27 cellular contexts compared by ENCODE assay signal in genomic region chr6:125570546-125570945, GRCh38.
DNase-seq lines count a peak whose midpoint lies in the region; ATAC-seq, FAIRE-seq and TF ChIP-seq lines count a peak whose summit lies in the region.
"Had no signal": no experiment of that assay in that cellular context is flagged by ENCODE, and none has a peak within 500 bp of the region (broad histone marks: within the 10 kb centered on the region; RNA-seq: fewer than 3 reads in every experiment).

No MANE protein-coding gene starts in this region.

- no peaks in the 10 kb centered on the region for H3K36me3 ChIP-seq in HepG2 (replicated peaks in 1 of 2; ENCODE audit: control insufficient read depth in 1 of 2, insufficient read depth in 2 of 2, low read length in 2 of 2)

- CTCF ChIA-PET in HepG2 (lab: Yijun Ruan, JAX; ENCODE audit: low intra/inter-chr PET ratio, low total read pairs): no interaction called here
- CTCF ChIA-PET in RWPE1 (lab: Yijun Ruan, JAX): no interaction called here

- DNase-seq in stimulated activated naive CD8-positive, alpha-beta T cell treated with anti-CD3 and anti-CD28 coated beads, Interleukin-15, amount 100 ng/mL, for 72 hours: no peak
- no peak for DNase-seq in stimulated activated naive CD8-positive, alpha-beta T cell treated with anti-CD3 and anti-CD28 coated beads, Interleukin-15, Interleukin-2, amounts not matched to agents 100 U/mL and 50 U/mL, for 24 hours
- DNase-seq in coronary artery (ENCODE audit: low spot score): no peak
- peak; percentile 69 for DNase-seq in retinal pigment epithelial cell (ENCODE audit: low read depth)
- DNase-seq in HepG2 (ENCODE audit: low spot score): no peak
- DNase-seq in RWPE1 (ENCODE audit: low spot score): no peak
- DNase-seq in NCI-H1417 treated with DMSO at 0.1 percent for 48 hours (lab: John Stamatoyannopoulos, UW): no peak
- DNase-seq: Caco-2; CD8-positive, alpha-beta T cell; EL; GDM1; HCEC 1CT; IMR-90; KG1; NCI-H1092 treated with DMSO at 0.1 percent for 48 hours; NCI-H1436 treated with DMSO at 0.1 percent for 48 hours; NCI-H187 treated with DMSO at 0.1 percent for 48 hours; NCI-H2107; NCI-H510A; NCI-H69; RPMI8226; SHP77 had no signal

- in situ Hi-C loops in HepG2 (cut with HindIII; ENCODE audit: extremely low pct_ligation_motif_present, low pct_unique_long_range_greater_than_20kb): no loop called here

- no peak overlapping the region for H3K4me2 ChIP-seq in HepG2 (ENCODE audit: low read depth, low read length)

- TF ChIP-seq POLR2A in HepG2 (IDR thresholded peaks at IDR 0.05; ENCODE audit: insufficient read depth in 1 of 2, low read depth in 2 of 2, low read length in 2 of 2): no peak

- POLR2A ChIA-PET in HepG2 (lab: Yijun Ruan, JAX) (no interaction called here), RWPE1 (lab: Yijun Ruan, JAX; ENCODE audit: low non-redundant PET) (no interaction called here)

- 0 out of 5 replicates have a peak, but pooled peaks cover 0 to 3% of the 10 kb centered on the region in 2 experiments for H3K27me3 ChIP-seq in HepG2 (ENCODE audit: control insufficient read depth in 1 of 2, insufficient read depth in 2 of 2, low read length in 2 of 2)

- FAIRE-seq in HepG2 (lab: Jason Lieb, UNC): no peak
- FAIRE-seq: GM12878, H1 had no signal

- WGBS in HepG2 (ENCODE audit: low lambda C conversion rate): 0% methylated on average over 2 of the region's 2 CpGs

- intact Hi-C loops in HepG2 (cut with micrococcal nuclease; ENCODE audit: unreplicated experiment): no loop called here

- peak; percentile 23 for ATAC-seq in stimulated activated naive CD8-positive, alpha-beta T cell treated with anti-CD3 and anti-CD28 coated beads, Interleukin-15, amount 100 ng/mL, for 72 hours
- ATAC-seq in stimulated activated naive CD8-positive, alpha-beta T cell treated with anti-CD3 and anti-CD28 coated beads, Interleukin-15, Interleukin-2, amounts not matched to agents 100 U/mL and 50 U/mL, for 24 hours: no peak
- no peak for ATAC-seq in HepG2
- ATAC-seq: CD8-positive, alpha-beta T cell; GM12878 had no signal

- no peaks in the 10 kb centered on the region for H3K79me2 ChIP-seq in HepG2 (ENCODE audit: insufficient read depth, low read length)

- peaks cover 17% of the 10 kb centered on the region for H3K27me3 Mint-ChIP-seq in stimulated activated naive CD8-positive, alpha-beta T cell treated with anti-CD3 and anti-CD28 coated beads, Interleukin-15, amount 100 ng/mL, for 72 hours

- no peak overlapping the region for H3K9ac ChIP-seq in HepG2 (ENCODE audit: insufficient read depth, low read depth, low read length)

- no peaks in the 10 kb centered on the region for H3K9me3 Mint-ChIP-seq in stimulated activated naive CD8-positive, alpha-beta T cell treated with anti-CD3 and anti-CD28 coated beads, Interleukin-15, amount 100 ng/mL, for 72 hours
- H3K9me3 Mint-ChIP-seq: CD8-positive, alpha-beta T cell had no signal

- TF ChIP-seq EP300 in HepG2 (IDR thresholded peaks at IDR 0.05; ENCODE audit: low read depth in 2 of 2, low read length in 2 of 2): no peak
- no peak for TF ChIP-seq EP300 in HepG2 (CRISPR knock-in tag; IDR thresholded peaks at IDR 0.05; ENCODE audit: borderline replicate concordance)

- H3K4me1 ChIP-seq in HepG2 (ENCODE audit: insufficient read depth, low read length): no peaks in the 10 kb centered on the region
- H3K4me1 ChIP-seq: Caco-2 had no signal

- peak overlapping the region; percentile 35 for H3K27ac ChIP-seq in coronary artery
- no peak overlapping the region for H3K27ac ChIP-seq in HepG2 (ENCODE audit: extremely low read length, insufficient read depth, low read length)
- H3K27ac ChIP-seq in RWPE1: no peak overlapping the region
- H3K27ac ChIP-seq: 22Rv1, C4-2B had no signal

- TF ChIP-seq CTCF in coronary artery (IDR thresholded peaks at IDR 0.05) (no peak), retinal pigment epithelial cell (conservative IDR thresholded peaks at IDR 0.05; ENCODE audit: low read depth, low read length) (no peak), HepG2 (CRISPR knock-in tag; IDR thresholded peaks at IDR 0.05) (no peak), RWPE1 (conservative IDR thresholded peaks at IDR 0.05; ENCODE audit: low read depth) (no peak)

- H4K20me1 ChIP-seq in HepG2 (ENCODE audit: insufficient read depth, low read length): no peaks in the 10 kb centered on the region

- H3K9me3 ChIP-seq in HepG2 (ENCODE audit: low read length): no peaks in the 10 kb centered on the region
- H3K9me3 ChIP-seq: Caco-2 had no signal

- no peak overlapping the region for H2AFZ ChIP-seq in HepG2 (ENCODE audit: low read length)

- no peak for TF ChIP-seq RAD21 in HepG2 (CRISPR knock-in tag; IDR thresholded peaks at IDR 0.05)

- BruUV-seq in HepG2 (replicated peaks; lab: Mats Ljungman, UMichigan): no TSS peak

- H3K27ac Mint-ChIP-seq in stimulated activated naive CD8-positive, alpha-beta T cell treated with anti-CD3 and anti-CD28 coated beads, Interleukin-15, amount 100 ng/mL, for 72 hours: no peak overlapping the region
- H3K27ac Mint-ChIP-seq: B cell; CD8-positive, alpha-beta T cell had no signal

- no peak overlapping the region for H3K4me3 Mint-ChIP-seq in stimulated activated naive CD8-positive, alpha-beta T cell treated with anti-CD3 and anti-CD28 coated beads, Interleukin-15, amount 100 ng/mL, for 72 hours
- H3K4me3 Mint-ChIP-seq: B cell; CD8-positive, alpha-beta T cell had no signal

- no peak overlapping the region for H3K4me3 ChIP-seq in coronary artery
- H3K4me3 ChIP-seq in retinal pigment epithelial cell (ENCODE audit: low read length): no peak overlapping the region
- H3K4me3 ChIP-seq in HepG2 (replicated peaks in 1 of 3; ENCODE audit: insufficient read depth in 1 of 3, low read depth in 2 of 3, low read length in 3 of 3): no peak overlapping the region
- H3K4me3 ChIP-seq: GM12878 had no signal

- H3K4me1 Mint-ChIP-seq in stimulated activated naive CD8-positive, alpha-beta T cell treated with anti-CD3 and anti-CD28 coated beads, Interleukin-15, amount 100 ng/mL, for 72 hours: no peaks in the 10 kb centered on the region
- H3K4me1 Mint-ChIP-seq: B cell had no signal

TF ChIP-seq in HepG2, 621 proteins besides CTCF, POLR2A, EP300 and RAD21:
- TF ChIP-seq MTA1 (CRISPR knock-in tag; IDR thresholded peaks at IDR 0.05; ENCODE audit: borderline replicate concordance) (no peak), ZNF12 (CRISPR knock-in tag; IDR thresholded peaks at IDR 0.05) (no peak), HNRNPK (IDR thresholded peaks at IDR 0.05; ENCODE audit: low read depth, low read length, poor library complexity, severe bottlenecking) (no peak), ZNF232 (CRISPR knock-in tag; IDR thresholded peaks at IDR 0.05; ENCODE audit: borderline replicate concordance) (no peak), ASH2L (IDR thresholded peaks at IDR 0.05; ENCODE audit: insufficient read length, low read depth, low read length) (no peak), RNF219 (CRISPR knock-in tag; IDR thresholded peaks at IDR 0.05) (no peak), SMARCE1 (IDR thresholded peaks at IDR 0.05; ENCODE audit: borderline replicate concordance) (no peak), ZNF549 (CRISPR knock-in tag; IDR thresholded peaks at IDR 0.05) (no peak), NFIB (CRISPR knock-in tag; IDR thresholded peaks at IDR 0.05; ENCODE audit: borderline replicate concordance) (no peak), ZNF615 (CRISPR knock-in tag; IDR thresholded peaks at IDR 0.05; ENCODE audit: borderline replicate concordance) (no peak), ZNF616 (CRISPR knock-in tag; IDR thresholded peaks at IDR 0.05; ENCODE audit: low read depth) (no peak), ZNF558 (CRISPR knock-in tag; IDR thresholded peaks at IDR 0.05; ENCODE audit: borderline replicate concordance) (no peak), XBP1 (CRISPR knock-in tag; IDR thresholded peaks at IDR 0.05) (no peak), SMAD1 (CRISPR knock-in tag; IDR thresholded peaks at IDR 0.05; ENCODE audit: borderline replicate concordance, low read depth) (no peak), HNRNPUL1 (IDR thresholded peaks at IDR 0.05; ENCODE audit: low read depth, low read length) (no peak), MTERF4 (CRISPR knock-in tag; IDR thresholded peaks at IDR 0.05) (no peak)

Comparison
In these comparisons a context has a peak if more than half of its experiments do, and no peak if none do; other contexts are left out.
1. H3K27ac ChIP-seq: peak in coronary artery (2 of 2); none in HepG2 (single experiment) and RWPE1 (single experiment).